ENCODE assay signal across 17 cellular contexts in the genomic region with DNA sequence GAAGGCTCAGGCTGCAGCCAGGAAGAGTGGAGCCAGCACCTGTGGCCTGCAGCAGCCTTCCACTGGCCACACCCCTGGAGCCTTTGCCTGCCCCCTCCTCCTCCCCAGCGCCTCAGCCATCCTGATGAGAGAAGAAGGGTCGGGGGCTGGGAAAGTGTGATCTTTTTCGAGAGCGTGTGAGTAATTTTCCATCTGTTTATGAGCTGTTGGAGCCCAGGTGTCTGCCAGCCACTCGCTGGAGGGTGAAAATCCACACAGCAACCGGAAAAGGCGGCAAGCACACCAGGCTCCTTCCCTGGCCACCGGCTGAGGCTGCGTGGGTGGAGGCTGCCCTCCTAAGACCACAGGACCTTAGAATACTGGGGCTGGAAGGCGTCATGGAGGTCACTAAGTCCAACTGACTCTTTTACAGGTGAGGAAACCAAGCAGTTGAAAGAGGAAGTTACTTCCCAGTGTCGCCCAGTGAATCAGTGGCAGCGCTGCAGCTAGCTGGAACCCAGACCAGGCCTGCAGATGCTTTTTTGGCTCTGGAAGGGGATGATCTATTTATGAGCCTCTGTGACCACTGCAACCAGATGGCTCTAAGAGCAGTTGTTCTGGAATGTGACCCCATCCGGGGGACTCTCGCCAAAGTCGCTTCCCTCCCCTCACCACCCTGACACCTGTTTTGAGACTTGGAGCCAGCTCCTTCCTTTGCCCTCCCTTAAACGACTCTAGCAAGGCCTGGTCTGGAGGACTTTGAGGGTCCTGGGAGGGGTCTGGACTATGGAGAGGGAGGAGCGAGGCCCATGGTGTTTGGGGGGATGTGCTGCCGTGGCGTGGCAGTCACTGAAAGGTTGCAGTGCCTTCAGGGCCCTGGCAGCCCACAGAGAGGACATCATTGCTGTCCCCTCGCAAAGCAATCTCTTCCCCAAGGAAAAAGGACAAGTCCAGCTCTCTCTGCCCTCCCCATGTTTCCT. TPM values are rescaled to one million over a fixed set of nuclear protein-coding genes. Genes with fewer than 3 reads are reported as not detected.
A peak's percentile ranks its signal among the peaks of the same experiment; 100 is the strongest.
DNase-seq lines count a peak whose midpoint lies in the region; FAIRE-seq and TF ChIP-seq lines count a peak whose summit lies in the region.
"Had no signal": no experiment of that assay in that cellular context is flagged by ENCODE, and none has a peak within 500 bp of the region (broad histone marks: within the 10 kb centered on the region; RNA-seq: fewer than 3 reads in every experiment).

No MANE protein-coding gene starts in this region.

- H3K27ac ChIP-seq in H1 (ENCODE audit: low read depth, low read length) = no peak overlapping the region
- no peak overlapping the region for H3K27ac ChIP-seq in spleen
- H3K27ac ChIP-seq: skin epidermis had no signal

- H2BK5ac ChIP-seq in H1 (ENCODE audit: low read depth, low read length) = no peak overlapping the region

- H3K27me3 ChIP-seq in H1 (replicated peaks in 1 of 4; ENCODE audit: control insufficient read depth in 3 of 4, extremely low read depth in 1 of 4, insufficient read depth in 3 of 4, low read length in 3 of 4) (no peaks in the 10 kb centered on the region; a peak in 2 of 7 replicates), spleen (replicated peaks in 1 of 7) (peaks cover 0 to 9% (median 0%) of the 10 kb centered on the region in 7 donors)

- H2AK5ac ChIP-seq in H1 (ENCODE audit: low read depth, low read length) = no peak overlapping the region

- H3K23ac ChIP-seq in H1 (ENCODE audit: insufficient read length) = no peak overlapping the region

- no peak for TF ChIP-seq CTCF in H1 (IDR thresholded peaks at IDR 0.05; ENCODE audit: control extremely low read depth in 1 of 3, insufficient read depth in 1 of 3, low read depth in 1 of 3, low read length in 3 of 3)
- TF ChIP-seq CTCF in spleen (IDR thresholded peaks at IDR 0.05 in 8 of 11, conservative IDR thresholded peaks at IDR 0.05 in 3 of 11) = no peak

- no peak overlapping the region; the same call in 1 of the 2 replicates for H2BK15ac ChIP-seq in H1 (ENCODE audit: low read length)

- no peaks in the 10 kb centered on the region; the same call in 1 of the 2 replicates for H3K23me2 ChIP-seq in H1 (ENCODE audit: low read depth, low read length)

- no peak overlapping the region; the same call in 1 of the 2 replicates for H4K8ac ChIP-seq in H1 (ENCODE audit: extremely low read depth, insufficient read depth, low read length)

- H2BK20ac ChIP-seq in H1 (ENCODE audit: low read length) = no peak overlapping the region

- peak overlapping the region; percentile 17 for H4K91ac ChIP-seq in H1 (replicated peaks; ENCODE audit: insufficient read length, low read length)

- no peaks in the 10 kb centered on the region for H4K20me1 ChIP-seq in H1 (replicated peaks in 1 of 2; ENCODE audit: control insufficient read depth in 1 of 2, insufficient read depth in 2 of 2, low read length in 2 of 2)

- DNase-seq in activated effector memory CD4-positive, alpha-beta T cell treated with anti-CD3 and anti-CD28 coated beads, Interleukin-2, amount 50 U/mL, for 16 hours = peak; percentile 31
- no peak for DNase-seq in activated effector memory CD4-positive, alpha-beta T cell treated with Interleukin-2 at 50 U/mL for 16 hours
- DNase-seq in NCI-H2171 (lab: John Stamatoyannopoulos, UW) (peak; percentile 89), H1 (ENCODE audit: low read depth in 1 of 2, low spot score in 2 of 2) (no peak), spleen (peak; percentile 49), epidermal melanocyte (ENCODE audit: insufficient read length, low spot score) (no peak), HuH-7.5 (ENCODE audit: low spot score) (no peak), OCI-M2 (lab: John Stamatoyannopoulos, UW; ENCODE audit: unreplicated experiment) (no peak)
- DNase-seq: activated CD4-positive, alpha-beta T cell treated with anti-CD3 and anti-CD28 coated beads, Interleukin-2, amount 10 ng/mL, durations not matched to agents 24 days and 14 days; activated naive CD8-positive, alpha-beta T cell treated with anti-CD3 and anti-CD28 coated beads, Interleukin-2, amount 50 U/mL, for 24 hours; activated T-cell treated with anti-CD3 and anti-CD28 coated beads, Interleukin-2, amount 50 U/mL, for 48 hours; central memory CD4-positive, alpha-beta T cell; foreskin melanocyte; MG63; SHP77 treated with DMSO at 0.1 percent for 48 hours had no signal

- H3K36me3 ChIP-seq in H1 (ENCODE audit: control insufficient read depth in 2 of 4, insufficient read depth in 4 of 4, low read length in 3 of 4) = no peaks in the 10 kb centered on the region
- H3K36me3 ChIP-seq in spleen = no peaks in the 10 kb centered on the region
- H3K36me3 ChIP-seq: MG63 had no signal

- peaks cover 4 to 6% (median 5%) of the 10 kb centered on the region in 4 experiments for H3K4me1 ChIP-seq in H1 (replicated peaks in 1 of 4; ENCODE audit: control insufficient read depth in 3 of 4, insufficient read depth in 4 of 4, low read length in 3 of 4)
- H3K4me1 ChIP-seq in spleen = no peaks in the 10 kb centered on the region

- TF ChIP-seq RAD21 in H1 (IDR thresholded peaks at IDR 0.05 in 1 of 2, conservative IDR thresholded peaks at IDR 0.05 in 1 of 2; ENCODE audit: low read depth in 2 of 2, low read length in 2 of 2) = no peak

- H3K56ac ChIP-seq in H1 (replicated peaks; ENCODE audit: insufficient read length, low read depth, low read length) = no peak overlapping the region

- no peak overlapping the region for H2BK12ac ChIP-seq in H1 (ENCODE audit: low read depth, low read length)

- CTCF ChIA-PET in H1 (lab: Charles Lee; ENCODE audit: partially characterized antibody) = interaction anchor here (0.6 to 17.3 kb wide), 9 partner anchors 9 to 720 kb away, joined by 3 to 249 read pairs (median 3); no protein-coding TSS in a partner anchor

- H3K9ac ChIP-seq in H1 (replicated peaks in 1 of 4; ENCODE audit: extremely low read depth in 1 of 4, low read depth in 3 of 4, low read length in 3 of 4) = no peak overlapping the region

- no peak overlapping the region for H3K4ac ChIP-seq in H1 (replicated peaks; ENCODE audit: insufficient read length, low read depth, low read length)

- TF ChIP-seq POLR2A in H1 (IDR thresholded peaks at IDR 0.05; ENCODE audit: control extremely low read depth in 1 of 2, low read depth in 2 of 2, low read length in 2 of 2) (no peak), spleen (IDR thresholded peaks at IDR 0.05) (no peak)

- TF ChIP-seq EP300 in H1 (IDR thresholded peaks at IDR 0.05; ENCODE audit: borderline replicate concordance in 1 of 2, low read depth in 2 of 2, low read length in 2 of 2) = no peak

- no peak for FAIRE-seq in H1 (lab: Jason Lieb, UNC)

- H4K5ac ChIP-seq in H1 (ENCODE audit: insufficient read length, low read depth, low read length) = no peak overlapping the region

- H3K9me3 ChIP-seq in H1 (ENCODE audit: insufficient read depth in 2 of 2, low read depth in 1 of 2, low read length in 1 of 2) = no peaks in the 10 kb centered on the region
- no peaks in the 10 kb centered on the region for H3K9me3 ChIP-seq in spleen
- H3K9me3 ChIP-seq: MG63 had no signal

- no peak overlapping the region for H2AFZ ChIP-seq in H1 (ENCODE audit: low read length)

- no peak overlapping the region for H3K18ac ChIP-seq in H1 (ENCODE audit: extremely low read depth, low read length)

- no peaks in the 10 kb centered on the region for H3K79me1 ChIP-seq in H1 (ENCODE audit: low read depth, low read length)

- POLR2A ChIA-PET in H1 (lab: Charles Lee; ENCODE audit: partially characterized antibody) = no interaction called here

- intact Hi-C loops in spleen (cut with DNase I; ENCODE audit: low total_unique reads) = no loop called here

- H3K4me2 ChIP-seq in H1 (ENCODE audit: insufficient read depth in 1 of 2, low read depth in 2 of 2, low read length in 2 of 2) = no peak overlapping the region; a peak in 1 of 4 replicates

- H3K4me3 ChIP-seq in H1 (ENCODE audit: extremely low read depth in 1 of 4, insufficient read depth in 2 of 4, low read depth in 3 of 4, low read length in 4 of 4) = no peak overlapping the region
- no peak overlapping the region for H3K4me3 ChIP-seq in spleen
- H3K4me3 ChIP-seq: MG63, skin epidermis had no signal

- no peaks in the 10 kb centered on the region for H3K79me2 ChIP-seq in H1 (ENCODE audit: control insufficient read depth in 1 of 2, insufficient read depth in 2 of 2, low read length in 2 of 2)

- 71% methylated on average over 20 of the region's 20 CpGs; no CpG with 5 or more reads in 1 of the 2 experiments for WGBS in H1 (ENCODE audit: extremely low coverage in 1 of 2, insufficient coverage in 1 of 2, insufficient read length in 1 of 2, insufficient replicate concordance in 2 of 2, low coverage in 1 of 2, low lambda C conversion rate in 2 of 2, missing lambda C conversion rate in 1 of 2), 2 experiments
- 60 to 76% (median 68%) methylated on average over 15 to 20 of the region's 20 CpGs for WGBS in spleen, 5 donors

- H3K14ac ChIP-seq in H1 (ENCODE audit: insufficient read length) = no peak overlapping the region

- no peak overlapping the region for H2BK120ac ChIP-seq in H1 (replicated peaks; ENCODE audit: low read depth, low read length)

TF ChIP-seq in H1, 55 proteins besides CTCF, POLR2A, EP300 and RAD21 (continues in another document):
- TF ChIP-seq EGR1 (IDR thresholded peaks at IDR 0.05; ENCODE audit: borderline replicate concordance, low read depth, low read length) (0 out of 2 replicates have a peak, but pooled peaks have one; percentile 15), CREB1 (IDR thresholded peaks at IDR 0.05) (no peak), ZNF274 (IDR thresholded peaks at IDR 0.05; ENCODE audit: borderline replicate concordance, extremely low read depth, low read length) (no peak), SUZ12 (IDR thresholded peaks at IDR 0.05; ENCODE audit: low read length) (no peak), SIN3A (conservative IDR thresholded peaks at IDR 0.05 in 1 of 2, IDR thresholded peaks at IDR 0.05 in 1 of 2; ENCODE audit: low read depth in 1 of 2, low read length in 2 of 2) (no peak)
- TF ChIP-seq, protein P1, sequence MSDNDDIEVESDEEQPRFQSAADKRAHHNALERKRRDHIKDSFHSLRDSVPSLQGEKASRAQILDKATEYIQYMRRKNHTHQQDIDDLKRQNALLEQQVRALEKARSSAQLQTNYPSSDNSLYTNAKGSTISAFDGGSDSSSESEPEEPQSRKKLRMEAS (IDR thresholded peaks at IDR 0.05) = no peak

RNA-seq across cellular contexts. Expression of a gene that starts 54.5 kb away (rescaled TPM):
- 0.50 and 1.1 TPM in 2 replicates for total RNA-seq in H1 (2021; fragmentation: NEBNext Ultra II Directional; extraction: Animal tissue kit (Norgen Biotek cat#: 25700))
- polyA plus RNA-seq in H1 (2011; rRNA removed) (1.0 and 1.3 TPM in 2 replicates), spleen (1 to 10 TPM in 2 of 3 donors, under 1 TPM in 1; 0.61 to 3.3 (median 2.0) TPM)
- 0.56 TPM for polyA plus RNA-seq in H1 (2011; cell fraction: cytosol; rRNA removed)
- 1.6 TPM for polyA plus RNA-seq in H1 (2011; cell fraction: nucleus; rRNA removed)
- polyA plus RNA-seq in H1 (2012, experiment 1 of 2) = 0.36 to 1.2 TPM (median 0.82 TPM) in 4 replicates
- polyA plus RNA-seq in H1 (2012, experiment 2 of 2) = 0.59 TPM
- polyA plus RNA-seq in H1 (2013, experiment 1 of 2) = 1.0 TPM
- 1.0 TPM for polyA plus RNA-seq in H1 (2013, experiment 2 of 2)
- polyA minus RNA-seq in H1 (2011; rRNA and poly(A)+ RNA removed) = 0.66 and 0.91 TPM in 2 replicates
- polyA minus RNA-seq in H1 (2011; cell fraction: cytosol; rRNA and poly(A)+ RNA removed) = 2.3 TPM
- polyA minus RNA-seq in H1 (2011; cell fraction: nucleus; rRNA and poly(A)+ RNA removed) = 1.7 TPM
- total RNA-seq in spleen = 10 to 100 TPM in 3 of 7 donors, 1 to 10 TPM in 4; 1.9 to 24.5 (median 8.6) TPM
- total RNA-seq: activated CD4-positive, alpha-beta T cell treated with anti-CD3 and anti-CD28 coated beads, Interleukin-2, amount 10 ng/mL, durations not matched to agents 24 days and 14 days; B cell had no signal

Comparison
In these comparisons a context has a peak if more than half of its experiments do, and no peak if none do; other contexts are left out.
1. DNase-seq: peak in activated effector memory CD4-positive, alpha-beta T cell treated with anti-CD3 and anti-CD28 coated beads, Interleukin-2, amount 50 U/mL, for 16 hours (single experiment), NCI-H2171 (single experiment) and spleen (single experiment); none in activated effector memory CD4-positive, alpha-beta T cell treated with Interleukin-2 at 50 U/mL for 16 hours (single experiment), H1 (0 of 2), epidermal melanocyte (single experiment), HuH-7.5 (single experiment) and OCI-M2 (single experiment).